In genomic region chr2:44751754-44752479, GRCh38 we compare ENCODE assay signal across 23 cellular contexts.
DNase-seq lines count a peak whose midpoint lies in the region; ATAC-seq and TF ChIP-seq lines count a peak whose summit lies in the region.
"Had no signal": no experiment of that assay in that cellular context is flagged by ENCODE, and none has a peak within 500 bp of the region (broad histone marks: within the 10 kb centered on the region; RNA-seq: fewer than 3 reads in every experiment).

No MANE protein-coding gene starts in this region.

- H3K4me3 Mint-ChIP-seq in H9 (no peak overlapping the region), endodermal cell (no peak overlapping the region)
- no peak overlapping the region for H3K4me3 Mint-ChIP-seq in activated naive CD4-positive, alpha-beta T cell treated with anti-CD3 and anti-CD28 coated beads, Interleukin-2, amount 10 ng/mL, durations not matched to agents 7 days and 5 days
- H3K4me3 Mint-ChIP-seq: CD4-positive, alpha-beta memory T cell; central memory CD8-positive, alpha-beta T cell; stimulated activated naive CD8-positive, alpha-beta T cell treated with anti-CD3 and anti-CD28 coated beads, Interleukin-15, Interleukin-2, amounts not matched to agents 100 ng/mL and 50 ng/mL, for 24 hours; type B pancreatic cell had no signal

- H3K9ac ChIP-seq in H9 (ENCODE audit: extremely low read depth, insufficient read length, low read length): no peak overlapping the region
- H3K9ac ChIP-seq in endodermal cell (ENCODE audit: extremely low read depth, low read length, poor library complexity, severe bottlenecking): no peak overlapping the region

- CTCF ChIA-PET in activated naive CD4-positive, alpha-beta T cell treated with anti-CD3 and anti-CD28 coated beads, Interleukin-2, amount 10 ng/mL, durations not matched to agents 7 days and 5 days (lab: Charles Lee): no interaction called here

- H3K9me3 Mint-ChIP-seq in H9 (no peaks in the 10 kb centered on the region), endodermal cell (no peaks in the 10 kb centered on the region)
- H3K9me3 Mint-ChIP-seq in activated naive CD4-positive, alpha-beta T cell treated with anti-CD3 and anti-CD28 coated beads, Interleukin-2, amount 10 ng/mL, durations not matched to agents 7 days and 5 days: no peaks in the 10 kb centered on the region
- H3K9me3 Mint-ChIP-seq: CD4-positive, alpha-beta memory T cell; central memory CD8-positive, alpha-beta T cell; stimulated activated naive CD8-positive, alpha-beta T cell treated with anti-CD3 and anti-CD28 coated beads, Interleukin-15, Interleukin-2, amounts not matched to agents 100 ng/mL and 50 ng/mL, for 24 hours; type B pancreatic cell had no signal

- H3K36me3 Mint-ChIP-seq in H9 (ENCODE audit: insufficient read depth in 1 of 3, low read depth in 3 of 3) (no peaks in the 10 kb centered on the region; a peak in 1 of 7 replicates), endodermal cell (ENCODE audit: low read depth) (peaks cover 29% of the 10 kb centered on the region)
- H3K36me3 Mint-ChIP-seq in activated naive CD4-positive, alpha-beta T cell treated with anti-CD3 and anti-CD28 coated beads, Interleukin-2, amount 10 ng/mL, durations not matched to agents 7 days and 5 days: no peaks in the 10 kb centered on the region
- H3K36me3 Mint-ChIP-seq: type B pancreatic cell had no signal

- H4K91ac ChIP-seq in H9 (ENCODE audit: insufficient read length, low read depth, low read length): no peak overlapping the region

- H3K18ac ChIP-seq in H9 (ENCODE audit: insufficient read length, low read depth, low read length): peak overlapping the region; percentile 21

- no peak overlapping the region for H3K56ac ChIP-seq in H9 (ENCODE audit: insufficient read length, low read depth, low read length)

- TF ChIP-seq CTCF in BE2C (IDR thresholded peaks at IDR 0.05; ENCODE audit: low read depth, low read length) (no peak), H9 (conservative IDR thresholded peaks at IDR 0.05) (no peak), endodermal cell (conservative IDR thresholded peaks at IDR 0.05) (no peak)

- no peak overlapping the region for H3K14ac ChIP-seq in H9 (ENCODE audit: insufficient read depth, low read length)

- H4K20me1 ChIP-seq in H9 (ENCODE audit: control insufficient read depth, insufficient read depth, insufficient read length): no peaks in the 10 kb centered on the region

- no peak overlapping the region for H2BK120ac ChIP-seq in H9 (ENCODE audit: low read depth, low read length, poor library complexity, severe bottlenecking)

- no peak overlapping the region for H2AFZ ChIP-seq in H9 (ENCODE audit: low read length)

- no peaks in the 10 kb centered on the region for H3K79me2 ChIP-seq in H9 (ENCODE audit: insufficient read depth, low read length)

- H3K9me3 ChIP-seq in BE2C (no peaks in the 10 kb centered on the region), H9 (ENCODE audit: control insufficient read depth, low read depth, low read length) (no peaks in the 10 kb centered on the region), endodermal cell (ENCODE audit: control insufficient read depth, low read length) (no peaks in the 10 kb centered on the region)
- H3K9me3 ChIP-seq: esophagus squamous epithelium, pancreas had no signal

- H3K27ac Mint-ChIP-seq in H9 (peak overlapping the region in 2 of 3 experiments; percentile 50 to 88; a peak in 3 of 7 replicates), endodermal cell (no peak overlapping the region)
- no peak overlapping the region for H3K27ac Mint-ChIP-seq in activated naive CD4-positive, alpha-beta T cell treated with anti-CD3 and anti-CD28 coated beads, Interleukin-2, amount 10 ng/mL, durations not matched to agents 7 days and 5 days
- H3K27ac Mint-ChIP-seq: stimulated activated naive CD8-positive, alpha-beta T cell treated with anti-CD3 and anti-CD28 coated beads, Interleukin-15, Interleukin-2, amounts not matched to agents 100 ng/mL and 50 ng/mL, for 24 hours; type B pancreatic cell had no signal

- H2BK12ac ChIP-seq in H9 (ENCODE audit: insufficient read length, low read depth, low read length): no peak overlapping the region

- peaks cover 28% of the 10 kb centered on the region for H3K4me1 ChIP-seq in BE2C
- peaks cover 10% of the 10 kb centered on the region; the same call in 1 of the 2 replicates for H3K4me1 ChIP-seq in H9 (ENCODE audit: insufficient read depth, low read length)
- H3K4me1 ChIP-seq in endodermal cell (ENCODE audit: control insufficient read depth, insufficient read depth, low read length): no peaks in the 10 kb centered on the region
- H3K4me1 ChIP-seq: esophagus squamous epithelium, pancreas had no signal

- H3K4me2 ChIP-seq in H9 (ENCODE audit: insufficient read depth, insufficient read length, low read length): no peak overlapping the region

- H3K36me3 ChIP-seq in BE2C: no peaks in the 10 kb centered on the region
- peaks cover 36% of the 10 kb centered on the region for H3K36me3 ChIP-seq in endodermal cell (ENCODE audit: control insufficient read depth, insufficient read depth, low read length)
- H3K36me3 ChIP-seq: esophagus squamous epithelium, pancreas had no signal

- H3T11ph ChIP-seq in H9 (ENCODE audit: low read length): no peak overlapping the region

- H3K4me1 Mint-ChIP-seq in H9 (peaks cover 34 to 36% of the 10 kb centered on the region in 2 experiments), endodermal cell (peaks cover 11% of the 10 kb centered on the region)
- peaks cover 7% of the 10 kb centered on the region for H3K4me1 Mint-ChIP-seq in activated naive CD4-positive, alpha-beta T cell treated with anti-CD3 and anti-CD28 coated beads, Interleukin-2, amount 10 ng/mL, durations not matched to agents 7 days and 5 days

- no peak overlapping the region for H2BK5ac ChIP-seq in H9 (ENCODE audit: insufficient read length, low read length)

- no peak overlapping the region for H2BK15ac ChIP-seq in H9 (ENCODE audit: low read depth, low read length)

- ATAC-seq in stimulated activated naive CD8-positive, alpha-beta T cell treated with anti-CD3 and anti-CD28 coated beads, Interleukin-15, Interleukin-2, amounts not matched to agents 100 U/mL and 50 U/mL, for 24 hours: no peak
- no peak for ATAC-seq in GM21381 (IDR thresholded peaks at IDR 0.05; ENCODE audit: unreplicated experiment)
- ATAC-seq: pancreas had no signal

- no peak overlapping the region for H3K23ac ChIP-seq in H9 (ENCODE audit: insufficient read length, low read depth, low read length)

- H4K5ac ChIP-seq in H9 (ENCODE audit: insufficient read length, low read depth, low read length): no peak overlapping the region

- H3K27ac ChIP-seq in H9 (ENCODE audit: insufficient read length, low read depth, low read length): no peak overlapping the region
- no peak overlapping the region for H3K27ac ChIP-seq in endodermal cell (ENCODE audit: low read depth, low read length)
- H3K27ac ChIP-seq: esophagus squamous epithelium, pancreas had no signal

- H3K79me1 ChIP-seq in H9 (ENCODE audit: insufficient read depth, low read depth, low read length, poor library complexity, severe bottlenecking): no peaks in the 10 kb centered on the region

- H3K4ac ChIP-seq in H9 (ENCODE audit: low read depth, low read length): no peak overlapping the region

- no peak overlapping the region for H4K8ac ChIP-seq in H9 (replicated peaks; ENCODE audit: insufficient read length, low read depth, low read length)

- H3K23me2 ChIP-seq in H9 (ENCODE audit: insufficient read length, low read depth, low read length, poor library complexity, severe bottlenecking): no peaks in the 10 kb centered on the region

- no peak overlapping the region for H2AK5ac ChIP-seq in H9 (ENCODE audit: insufficient read length, low read length)

- H3K27me3 Mint-ChIP-seq in H9 (ENCODE audit: low read depth) (no peaks in the 10 kb centered on the region), endodermal cell (ENCODE audit: insufficient read depth) (no peaks in the 10 kb centered on the region)
- H3K27me3 Mint-ChIP-seq in activated naive CD4-positive, alpha-beta T cell treated with anti-CD3 and anti-CD28 coated beads, Interleukin-2, amount 10 ng/mL, durations not matched to agents 7 days and 5 days: no peaks in the 10 kb centered on the region
- H3K27me3 Mint-ChIP-seq: CD4-positive, alpha-beta memory T cell; central memory CD8-positive, alpha-beta T cell; stimulated activated naive CD8-positive, alpha-beta T cell treated with anti-CD3 and anti-CD28 coated beads, Interleukin-15, Interleukin-2, amounts not matched to agents 100 ng/mL and 50 ng/mL, for 24 hours; type B pancreatic cell had no signal

- H3K4me3 ChIP-seq in BE2C (ENCODE audit: low read depth, low read length): no peak overlapping the region
- no peak overlapping the region for H3K4me3 ChIP-seq in endodermal cell (ENCODE audit: low read length)
- H3K4me3 ChIP-seq: esophagus squamous epithelium, pancreas had no signal

- no CpG with 5 or more reads among the region's 8 CpGs for WGBS in H9 (ENCODE audit: extremely low coverage, insufficient read length, low lambda C conversion rate)
- 88 to 97% methylated on average over 4 to 8 of the region's 8 CpGs for WGBS in endodermal cell (ENCODE audit: insufficient coverage in 1 of 2, insufficient read length in 1 of 2), 2 experiments

- peak; percentile 40 for DNase-seq in BE2C
- DNase-seq in H9: peak; percentile 66
- peak; percentile 97 for DNase-seq in NCI-H2171 treated with DMSO at 0.1 percent for 48 hours (lab: John Stamatoyannopoulos, UW)
- peak; percentile 75 for DNase-seq in endodermal cell
- no peak for DNase-seq in stimulated activated naive CD8-positive, alpha-beta T cell treated with anti-CD3 and anti-CD28 coated beads, Interleukin-15, Interleukin-2, amounts not matched to agents 100 U/mL and 50 U/mL, for 24 hours
- no peak for DNase-seq in NCI-H187 treated with DMSO at 0.1 percent for 48 hours (lab: John Stamatoyannopoulos, UW)
- DNase-seq in activated naive CD4-positive, alpha-beta T cell treated with anti-CD3 and anti-CD28 coated beads, Interleukin-2, amount 10 ng/mL, durations not matched to agents 7 days and 5 days: no peak
- DNase-seq: ACHN; activated CD4-positive, alpha-beta T cell treated with anti-CD3 and anti-CD28 coated beads for 4 hours; activated CD8-positive, alpha-beta memory T cell treated with anti-CD3 and anti-CD28 coated beads, Interleukin-2, amount 50 U/mL, for 48 hours; activated effector memory CD4-positive, alpha-beta T cell treated with anti-CD3 and anti-CD28 coated beads, Interleukin-2, amount 50 U/mL, for 16 hours; anterior cingulate cortex; CD4-positive, alpha-beta memory T cell; EL; esophagus squamous epithelium; islet precursor cell; NCI-H2081; NCI-H774; pancreas had no signal

- H2BK20ac ChIP-seq in H9 (ENCODE audit: low read depth, low read length, poor library complexity, severe bottlenecking): no peak overlapping the region

- H3K27me3 ChIP-seq in BE2C (no peaks in the 10 kb centered on the region), H9 (ENCODE audit: insufficient read depth, low read length) (no peaks in the 10 kb centered on the region), endodermal cell (ENCODE audit: control insufficient read depth, insufficient read depth, low read length, poor library complexity, severe bottlenecking) (no peaks in the 10 kb centered on the region)
- H3K27me3 ChIP-seq: esophagus squamous epithelium, pancreas had no signal

Comparison
In these comparisons a context has a peak if more than half of its experiments do, and no peak if none do; other contexts are left out.
1. DNase-seq: peak in BE2C (single experiment), H9 (single experiment), NCI-H2171 treated with DMSO at 0.1 percent for 48 hours (single experiment) and endodermal cell (single experiment); none in stimulated activated naive CD8-positive, alpha-beta T cell treated with anti-CD3 and anti-CD28 coated beads, Interleukin-15, Interleukin-2, amounts not matched to agents 100 U/mL and 50 U/mL, for 24 hours (single experiment), NCI-H187 treated with DMSO at 0.1 percent for 48 hours (single experiment) and activated naive CD4-positive, alpha-beta T cell treated with anti-CD3 and anti-CD28 coated beads, Interleukin-2, amount 10 ng/mL, durations not matched to agents 7 days and 5 days (single experiment).
2. H3K27ac Mint-ChIP-seq: peak in H9 (2 of 3); none in endodermal cell (single experiment) and activated naive CD4-positive, alpha-beta T cell treated with anti-CD3 and anti-CD28 coated beads, Interleukin-2, amount 10 ng/mL, durations not matched to agents 7 days and 5 days (single experiment).